In the genomic region with DNA sequence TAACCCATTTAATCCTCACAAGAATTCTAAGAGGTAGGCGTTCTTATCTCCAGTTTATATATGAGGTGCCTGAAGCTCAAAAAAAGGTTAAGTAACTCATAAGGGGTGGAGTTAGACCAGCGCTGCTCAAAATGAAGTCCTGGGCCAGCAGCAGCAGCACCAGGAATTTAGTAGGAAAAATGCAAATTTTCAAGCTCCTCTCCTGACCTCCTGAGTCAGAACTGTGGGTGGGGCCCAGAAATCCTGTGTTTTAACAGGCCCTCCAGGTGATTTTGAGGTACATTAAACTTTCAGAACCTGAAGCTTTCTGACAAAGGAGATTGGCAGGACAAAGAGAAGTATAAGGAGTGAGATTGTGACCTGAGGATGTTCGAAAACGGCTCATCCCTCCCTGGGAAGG, we compare ENCODE assay signal across 1 cellular context.
TF ChIP-seq lines count a peak whose summit lies in the region.

No MANE protein-coding gene starts in this region.

TF ChIP-seq in GM23338, 12 proteins besides CTCF, POLR2A, EP300 and RAD21 (continued from another document):
- TF ChIP-seq, protein P1, sequence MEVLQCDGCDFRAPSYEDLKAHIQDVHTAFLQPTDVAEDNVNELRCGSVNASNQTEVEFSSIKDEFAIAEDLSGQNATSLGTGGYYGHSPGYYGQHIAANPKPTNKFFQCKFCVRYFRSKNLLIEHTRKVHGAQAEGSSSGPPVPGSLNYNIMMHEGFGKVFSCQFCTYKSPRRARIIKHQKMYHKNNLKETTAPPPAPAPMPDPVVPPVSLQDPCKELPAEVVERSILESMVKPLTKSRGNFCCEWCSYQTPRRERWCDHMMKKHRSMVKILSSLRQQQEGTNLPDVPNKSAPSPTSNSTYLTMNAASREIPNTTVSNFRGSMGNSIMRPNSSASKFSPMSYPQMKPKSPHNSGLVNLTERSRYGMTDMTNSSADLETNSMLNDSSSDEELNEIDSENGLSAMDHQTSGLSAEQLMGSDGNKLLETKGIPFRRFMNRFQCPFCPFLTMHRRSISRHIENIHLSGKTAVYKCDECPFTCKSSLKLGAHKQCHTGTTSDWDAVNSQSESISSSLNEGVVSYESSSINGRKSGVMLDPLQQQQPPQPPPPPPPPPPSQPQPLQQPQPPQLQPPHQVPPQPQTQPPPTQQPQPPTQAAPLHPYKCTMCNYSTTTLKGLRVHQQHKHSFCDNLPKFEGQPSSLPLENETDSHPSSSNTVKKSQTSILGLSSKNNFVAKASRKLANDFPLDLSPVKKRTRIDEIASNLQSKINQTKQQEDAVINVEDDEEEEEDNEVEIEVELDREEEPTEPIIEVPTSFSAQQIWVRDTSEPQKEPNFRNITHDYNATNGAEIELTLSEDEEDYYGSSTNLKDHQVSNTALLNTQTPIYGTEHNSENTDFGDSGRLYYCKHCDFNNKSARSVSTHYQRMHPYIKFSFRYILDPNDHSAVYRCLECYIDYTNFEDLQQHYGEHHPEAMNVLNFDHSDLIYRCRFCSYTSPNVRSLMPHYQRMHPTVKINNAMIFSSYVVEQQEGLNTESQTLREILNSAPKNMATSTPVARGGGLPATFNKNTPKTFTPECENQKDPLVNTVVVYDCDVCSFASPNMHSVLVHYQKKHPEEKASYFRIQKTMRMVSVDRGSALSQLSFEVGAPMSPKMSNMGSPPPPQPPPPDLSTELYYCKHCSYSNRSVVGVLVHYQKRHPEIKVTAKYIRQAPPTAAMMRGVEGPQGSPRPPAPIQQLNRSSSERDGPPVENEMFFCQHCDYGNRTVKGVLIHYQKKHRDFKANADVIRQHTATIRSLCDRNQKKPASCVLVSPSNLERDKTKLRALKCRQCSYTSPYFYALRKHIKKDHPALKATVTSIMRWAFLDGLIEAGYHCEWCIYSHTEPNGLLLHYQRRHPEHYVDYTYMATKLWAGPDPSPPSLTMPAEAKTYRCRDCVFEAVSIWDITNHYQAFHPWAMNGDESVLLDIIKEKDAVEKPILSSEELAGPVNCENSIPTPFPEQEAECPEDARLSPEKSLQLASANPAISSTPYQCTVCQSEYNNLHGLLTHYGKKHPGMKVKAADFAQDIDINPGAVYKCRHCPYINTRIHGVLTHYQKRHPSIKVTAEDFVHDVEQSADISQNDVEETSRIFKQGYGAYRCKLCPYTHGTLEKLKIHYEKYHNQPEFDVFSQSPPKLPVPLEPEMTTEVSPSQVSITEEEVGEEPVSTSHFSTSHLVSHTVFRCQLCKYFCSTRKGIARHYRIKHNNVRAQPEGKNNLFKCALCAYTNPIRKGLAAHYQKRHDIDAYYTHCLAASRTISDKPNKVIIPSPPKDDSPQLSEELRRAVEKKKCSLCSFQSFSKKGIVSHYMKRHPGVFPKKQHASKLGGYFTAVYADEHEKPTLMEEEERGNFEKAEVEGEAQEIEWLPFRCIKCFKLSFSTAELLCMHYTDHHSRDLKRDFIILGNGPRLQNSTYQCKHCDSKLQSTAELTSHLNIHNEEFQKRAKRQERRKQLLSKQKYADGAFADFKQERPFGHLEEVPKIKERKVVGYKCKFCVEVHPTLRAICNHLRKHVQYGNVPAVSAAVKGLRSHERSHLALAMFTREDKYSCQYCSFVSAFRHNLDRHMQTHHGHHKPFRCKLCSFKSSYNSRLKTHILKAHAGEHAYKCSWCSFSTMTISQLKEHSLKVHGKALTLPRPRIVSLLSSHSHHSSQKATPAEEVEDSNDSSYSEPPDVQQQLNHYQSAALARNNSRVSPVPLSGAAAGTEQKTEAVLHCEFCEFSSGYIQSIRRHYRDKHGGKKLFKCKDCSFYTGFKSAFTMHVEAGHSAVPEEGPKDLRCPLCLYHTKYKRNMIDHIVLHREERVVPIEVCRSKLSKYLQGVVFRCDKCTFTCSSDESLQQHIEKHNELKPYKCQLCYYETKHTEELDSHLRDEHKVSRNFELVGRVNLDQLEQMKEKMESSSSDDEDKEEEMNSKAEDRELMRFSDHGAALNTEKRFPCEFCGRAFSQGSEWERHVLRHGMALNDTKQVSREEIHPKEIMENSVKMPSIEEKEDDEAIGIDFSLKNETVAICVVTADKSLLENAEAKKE (CRISPR knock-in tag; IDR thresholded peaks at IDR 0.05), result no peak
- TF ChIP-seq, protein P2, sequence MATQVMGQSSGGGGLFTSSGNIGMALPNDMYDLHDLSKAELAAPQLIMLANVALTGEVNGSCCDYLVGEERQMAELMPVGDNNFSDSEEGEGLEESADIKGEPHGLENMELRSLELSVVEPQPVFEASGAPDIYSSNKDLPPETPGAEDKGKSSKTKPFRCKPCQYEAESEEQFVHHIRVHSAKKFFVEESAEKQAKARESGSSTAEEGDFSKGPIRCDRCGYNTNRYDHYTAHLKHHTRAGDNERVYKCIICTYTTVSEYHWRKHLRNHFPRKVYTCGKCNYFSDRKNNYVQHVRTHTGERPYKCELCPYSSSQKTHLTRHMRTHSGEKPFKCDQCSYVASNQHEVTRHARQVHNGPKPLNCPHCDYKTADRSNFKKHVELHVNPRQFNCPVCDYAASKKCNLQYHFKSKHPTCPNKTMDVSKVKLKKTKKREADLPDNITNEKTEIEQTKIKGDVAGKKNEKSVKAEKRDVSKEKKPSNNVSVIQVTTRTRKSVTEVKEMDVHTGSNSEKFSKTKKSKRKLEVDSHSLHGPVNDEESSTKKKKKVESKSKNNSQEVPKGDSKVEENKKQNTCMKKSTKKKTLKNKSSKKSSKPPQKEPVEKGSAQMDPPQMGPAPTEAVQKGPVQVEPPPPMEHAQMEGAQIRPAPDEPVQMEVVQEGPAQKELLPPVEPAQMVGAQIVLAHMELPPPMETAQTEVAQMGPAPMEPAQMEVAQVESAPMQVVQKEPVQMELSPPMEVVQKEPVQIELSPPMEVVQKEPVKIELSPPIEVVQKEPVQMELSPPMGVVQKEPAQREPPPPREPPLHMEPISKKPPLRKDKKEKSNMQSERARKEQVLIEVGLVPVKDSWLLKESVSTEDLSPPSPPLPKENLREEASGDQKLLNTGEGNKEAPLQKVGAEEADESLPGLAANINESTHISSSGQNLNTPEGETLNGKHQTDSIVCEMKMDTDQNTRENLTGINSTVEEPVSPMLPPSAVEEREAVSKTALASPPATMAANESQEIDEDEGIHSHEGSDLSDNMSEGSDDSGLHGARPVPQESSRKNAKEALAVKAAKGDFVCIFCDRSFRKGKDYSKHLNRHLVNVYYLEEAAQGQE (IDR thresholded peaks at IDR 0.05; ENCODE audit: unreplicated experiment), result no peak
- TF ChIP-seq NANOG (IDR thresholded peaks at IDR 0.05; ENCODE audit: borderline replicate concordance), result no peak
- no peak for TF ChIP-seq POLR2AphosphoS5 (IDR thresholded peaks at IDR 0.05; ENCODE audit: low read depth)
- TF ChIP-seq EZH2phosphoT487 (IDR thresholded peaks at IDR 0.05; ENCODE audit: unreplicated experiment), result no peak
